Comparison of ENCODE assay signal across 8 cellular contexts in the genomic region with DNA sequence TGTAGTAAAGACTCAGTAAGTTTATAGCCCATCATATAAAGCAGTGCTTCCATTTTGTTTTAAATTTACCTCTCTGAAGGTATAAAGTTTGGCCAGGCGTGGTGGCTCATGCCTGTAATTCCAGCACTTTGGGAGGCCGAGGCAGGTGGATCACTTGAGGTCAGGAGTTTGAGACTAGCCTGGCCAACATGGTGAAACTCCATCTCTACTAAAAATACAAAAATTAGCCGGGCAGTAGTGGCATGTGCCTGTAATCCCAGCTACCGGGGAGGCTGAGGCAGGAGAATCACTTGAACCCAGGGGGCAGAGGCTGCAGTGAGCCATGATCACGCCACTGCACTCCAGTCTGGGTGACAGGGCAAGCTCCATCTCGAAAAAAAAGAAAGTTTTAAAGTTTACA.
A peak's percentile ranks its signal among the peaks of the same experiment; 100 is the strongest.
DNase-seq lines count a peak whose midpoint lies in the region; TF ChIP-seq lines count a peak whose summit lies in the region.
"Not testable (repeated sequence)": the region's sequence is repeated elsewhere in the genome, so short reads cannot be mapped to it uniquely, and the experiment has no call there.

No MANE protein-coding gene starts in this region.

- CTCF ChIA-PET in activated CD4-positive, alpha-beta memory T cell treated with anti-CD3 and anti-CD28 coated beads for 36 hours (lab: Charles Lee): interaction anchor here (0.6 kb wide), 1 partner anchor 125 kb away, joined by 3 read pairs; no protein-coding TSS in a partner anchor

- not testable (repeated sequence) for H3K9me3 Mint-ChIP-seq in CD14-positive monocyte; activated CD4-positive, alpha-beta memory T cell treated with anti-CD3 and anti-CD28 coated beads for 36 hours; activated naive CD8-positive, alpha-beta T cell treated with anti-CD3 and anti-CD28 coated beads for 36 hours

- H3K9ac ChIP-seq in mucosa of rectum (ENCODE audit: low read depth in 1 of 2, low read length in 2 of 2); skeletal muscle tissue (ENCODE audit: low read depth in 1 of 3, low read length in 3 of 3): not testable (repeated sequence)

- H3K36me3 ChIP-seq in Peyer's patch: peaks cover 0 to 12% (median 0%) of the 10 kb centered on the region in 3 donors
- not testable (repeated sequence) for H3K36me3 ChIP-seq in esophagus squamous epithelium; mucosa of rectum (ENCODE audit: control insufficient read depth in 2 of 2, insufficient read depth in 2 of 2, low read length in 2 of 2); skeletal muscle tissue (ENCODE audit: control insufficient read depth in 3 of 3, insufficient read depth in 3 of 3, low read length in 3 of 3); transverse colon

- H3K4me1 ChIP-seq in Peyer's patch (peaks cover 0 to 30% (median 10%) of the 10 kb centered on the region in 4 donors), esophagus squamous epithelium (peaks cover 14 to 46% (median 29%) of the 10 kb centered on the region in 3 donors), mucosa of rectum (ENCODE audit: control insufficient read depth in 2 of 2, insufficient read depth in 2 of 2, low read length in 2 of 2) (peaks cover 5 to 17% of the 10 kb centered on the region in 2 donors), skeletal muscle tissue (ENCODE audit: control insufficient read depth in 3 of 3, insufficient read depth in 3 of 3, low read length in 3 of 3) (peaks cover 0 to 12% (median 10%) of the 10 kb centered on the region in 3 donors), transverse colon (peaks cover 14 to 35% (median 26%) of the 10 kb centered on the region in 4 donors)

- H3K4me3 Mint-ChIP-seq in CD14-positive monocyte; activated CD4-positive, alpha-beta memory T cell treated with anti-CD3 and anti-CD28 coated beads for 36 hours; activated naive CD8-positive, alpha-beta T cell treated with anti-CD3 and anti-CD28 coated beads for 36 hours: not testable (repeated sequence)

- intact Hi-C loops in CD14-positive monocyte (cut with micrococcal nuclease): loop anchor here in 1 of 2 donors (5.0 kb wide), 1 partner anchor 37 kb away; no protein-coding TSS in a partner anchor
- intact Hi-C loops in activated CD4-positive, alpha-beta memory T cell treated with anti-CD3 and anti-CD28 coated beads for 36 hours (cut with micrococcal nuclease); esophagus squamous epithelium (cut with DNase I); transverse colon (cut with DNase I; ENCODE audit: low total_unique reads): not testable (repeated sequence)

- TF ChIP-seq EP300 in transverse colon (IDR thresholded peaks at IDR 0.05; ENCODE audit: low read depth): not testable (repeated sequence)

- DNase-seq in CD14-positive monocyte (ENCODE audit: low spot score); Peyer's patch; activated CD4-positive, alpha-beta memory T cell treated with anti-CD3 and anti-CD28 coated beads for 36 hours; activated naive CD8-positive, alpha-beta T cell treated with anti-CD3 and anti-CD28 coated beads for 36 hours; esophagus squamous epithelium (lab: John Stamatoyannopoulos, UW); transverse colon: not testable (repeated sequence)

- H3K27me3 ChIP-seq in Peyer's patch; esophagus squamous epithelium; mucosa of rectum (ENCODE audit: control insufficient read depth in 2 of 2, insufficient read depth in 2 of 2, low read length in 2 of 2); skeletal muscle tissue (ENCODE audit: control insufficient read depth in 3 of 3, insufficient read depth in 3 of 3, low read length in 3 of 3); transverse colon: not testable (repeated sequence)

- in situ Hi-C loops in transverse colon (cut with MboI; ENCODE audit: low pct_ligation_motif_present in 1 of 4, low pct_unique_long_range_greater_than_20kb in 1 of 4, low sequenced_read_pairs in 3 of 4): not testable (repeated sequence)

- TF ChIP-seq CTCF in CD14-positive monocyte (IDR thresholded peaks at IDR 0.05); Peyer's patch (IDR thresholded peaks at IDR 0.05); esophagus squamous epithelium (IDR thresholded peaks at IDR 0.05); transverse colon (IDR thresholded peaks at IDR 0.05): not testable (repeated sequence)

- H3K27ac ChIP-seq in Peyer's patch (peak overlapping the region in 3 of 4 donors; percentile 26 to 57 (median 50)), esophagus squamous epithelium (peak overlapping the region; percentile 49 to 82 (median 68)), mucosa of rectum (ENCODE audit: low read depth in 2 of 2, low read length in 2 of 2) (peak overlapping the region; percentile 22 to 52), skeletal muscle tissue (ENCODE audit: low read depth, low read length) (peak overlapping the region; percentile 71), transverse colon (peak overlapping the region; percentile 33 to 68 (median 64))

- H3K9me3 ChIP-seq in Peyer's patch; esophagus squamous epithelium; mucosa of rectum (ENCODE audit: control insufficient read depth in 2 of 2, low read length in 2 of 2); skeletal muscle tissue (ENCODE audit: control insufficient read depth in 3 of 3, low read length in 3 of 3); transverse colon: not testable (repeated sequence)

- not testable (repeated sequence) for H3K4me3 ChIP-seq in Peyer's patch; esophagus squamous epithelium; mucosa of rectum (ENCODE audit: low read length in 2 of 2); skeletal muscle tissue (ENCODE audit: low read length in 3 of 3); transverse colon

- peak overlapping the region; percentile 91 to 99 (median 98) for H3K27ac Mint-ChIP-seq in CD14-positive monocyte
- peak overlapping the region; percentile 100 for H3K27ac Mint-ChIP-seq in activated CD4-positive, alpha-beta memory T cell treated with anti-CD3 and anti-CD28 coated beads for 36 hours
- peak overlapping the region; percentile 29 for H3K27ac Mint-ChIP-seq in activated naive CD8-positive, alpha-beta T cell treated with anti-CD3 and anti-CD28 coated beads for 36 hours

- not testable (repeated sequence) for TF ChIP-seq POLR2A in Peyer's patch (IDR thresholded peaks at IDR 0.05); esophagus squamous epithelium (IDR thresholded peaks at IDR 0.05); transverse colon (IDR thresholded peaks at IDR 0.05)

- peaks cover 20 to 63% of the 10 kb centered on the region in 2 donors for H3K36me3 Mint-ChIP-seq in CD14-positive monocyte
- H3K36me3 Mint-ChIP-seq in activated CD4-positive, alpha-beta memory T cell treated with anti-CD3 and anti-CD28 coated beads for 36 hours: peaks cover 31% of the 10 kb centered on the region
- H3K36me3 Mint-ChIP-seq in activated naive CD8-positive, alpha-beta T cell treated with anti-CD3 and anti-CD28 coated beads for 36 hours: peaks cover 25% of the 10 kb centered on the region

- WGBS in esophagus squamous epithelium, 2 donors: 88 to 89% methylated on average over 6 of the region's 6 CpGs
- 85 to 88% methylated on average over 4 to 6 of the region's 6 CpGs for WGBS in transverse colon (ENCODE audit: low coverage in 1 of 2), 2 donors

- H3K27me3 Mint-ChIP-seq in CD14-positive monocyte (ENCODE audit: low read depth in 3 of 3); activated CD4-positive, alpha-beta memory T cell treated with anti-CD3 and anti-CD28 coated beads for 36 hours; activated naive CD8-positive, alpha-beta T cell treated with anti-CD3 and anti-CD28 coated beads for 36 hours: not testable (repeated sequence)

- POLR2A ChIA-PET in activated CD4-positive, alpha-beta memory T cell treated with anti-CD3 and anti-CD28 coated beads for 36 hours (lab: Charles Lee): interaction anchor here (0.6 to 17.1 kb wide), 2 partner anchors 47 to 1458 kb away, joined by 3 to 1283 read pairs; no protein-coding TSS in a partner anchor

- peaks cover 56% of the 10 kb centered on the region for H3K4me1 Mint-ChIP-seq in CD14-positive monocyte
- H3K4me1 Mint-ChIP-seq in activated CD4-positive, alpha-beta memory T cell treated with anti-CD3 and anti-CD28 coated beads for 36 hours (ENCODE audit: low read depth): peaks cover 48% of the 10 kb centered on the region
- peaks cover 23% of the 10 kb centered on the region for H3K4me1 Mint-ChIP-seq in activated naive CD8-positive, alpha-beta T cell treated with anti-CD3 and anti-CD28 coated beads for 36 hours

Comparison
In these comparisons a context has a peak if more than half of its experiments do, and no peak if none do; other contexts are left out.
1. H3K27ac Mint-ChIP-seq: peak in every context shown above with its lines; median percentile 100 in activated CD4-positive, alpha-beta memory T cell treated with anti-CD3 and anti-CD28 coated beads for 36 hours; 98 in CD14-positive monocyte; 29 in activated naive CD8-positive, alpha-beta T cell treated with anti-CD3 and anti-CD28 coated beads for 36 hours.